ENCODE assay signal across 26 cellular contexts in the genomic region with DNA sequence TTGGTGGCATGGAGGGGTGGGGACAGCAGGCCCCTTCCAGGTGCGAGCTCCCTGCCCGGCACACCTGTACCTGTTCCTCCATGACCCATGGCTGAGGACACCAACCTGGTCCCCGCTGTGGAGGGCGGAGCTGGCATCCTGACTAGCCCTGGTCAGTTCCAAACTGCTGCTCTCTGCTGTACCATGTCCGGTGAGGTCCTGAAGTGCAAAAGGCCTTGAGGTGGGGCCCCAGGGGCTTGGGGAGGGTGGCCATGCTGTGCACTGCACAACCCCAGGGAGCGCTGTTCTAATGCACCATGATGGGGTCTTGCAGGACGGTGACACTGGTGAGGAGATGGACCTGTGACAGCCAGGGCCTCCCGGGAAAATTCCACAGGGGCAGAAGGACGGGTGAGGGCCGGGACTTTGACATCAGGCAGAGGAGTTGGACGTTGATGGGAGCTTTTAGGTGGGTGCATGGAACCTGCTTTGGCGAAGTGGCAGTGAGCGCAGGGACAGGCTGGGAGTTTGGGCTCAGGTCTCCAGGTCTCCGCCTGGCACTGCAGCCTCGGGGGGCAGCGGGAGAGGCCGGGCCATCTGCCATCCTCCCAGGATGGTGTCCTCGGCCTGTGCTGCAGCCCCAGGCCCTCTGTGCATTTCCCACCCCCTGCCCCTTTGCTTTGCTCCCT. TPM values are rescaled to one million over a fixed set of nuclear protein-coding genes. Genes with fewer than 3 reads are reported as not detected.
DNase-seq lines count a peak whose midpoint lies in the region; ATAC-seq and TF ChIP-seq lines count a peak whose summit lies in the region.
"Had no signal": no experiment of that assay in that cellular context is flagged by ENCODE, and none has a peak within 500 bp of the region (broad histone marks: within the 10 kb centered on the region; RNA-seq: fewer than 3 reads in every experiment).

No MANE protein-coding gene starts in this region.

- no TSS peak for BruUV-seq in OCI-LY7 (replicated peaks; lab: Mats Ljungman, UMichigan)

- intact Hi-C loops in OCI-LY7 (cut with micrococcal nuclease; ENCODE audit: unreplicated experiment) = no loop called here

- H3K9me2 ChIP-seq in OCI-LY7 (ENCODE audit: insufficient read depth, low read length) = no peaks in the 10 kb centered on the region

- no peaks in the 10 kb centered on the region for H3K36me3 Mint-ChIP-seq in activated naive CD8-positive, alpha-beta T cell treated with anti-CD3 and anti-CD28 coated beads, Interleukin-2, amount 10 ng/mL, durations not matched to agents 7 days and 5 days
- no peaks in the 10 kb centered on the region for H3K36me3 Mint-ChIP-seq in activated naive CD8-positive, alpha-beta T cell treated with anti-CD3 and anti-CD28 coated beads, Interleukin-2, amount 50 U/mL, for 24 hours (ENCODE audit: low read depth)
- H3K36me3 Mint-ChIP-seq in chondrocyte (ENCODE audit: low read depth) (peaks cover 6% of the 10 kb centered on the region), mesothelial cell of epicardium (peaks cover 3% of the 10 kb centered on the region)
- H3K36me3 Mint-ChIP-seq: CD8-positive, alpha-beta memory T cell; stimulated activated memory B cell treated with anti-CD40 and anti-IgM and Interleukin-4, amounts not matched to agents 10 μg/mL and 1 μg/mL and 100 μg/mL, for 72 hours had no signal

- peak overlapping the region; percentile 31 for H3K27ac ChIP-seq in stomach smooth muscle (ENCODE audit: low read length)
- no peak overlapping the region for H3K27ac ChIP-seq in OCI-LY7 (ENCODE audit: low read depth, low read length, poor library complexity, severe bottlenecking)
- H3K27ac ChIP-seq: parathyroid adenoma, SJCRH30 had no signal

- H4K20me1 ChIP-seq in OCI-LY7 (ENCODE audit: insufficient read depth, low read length) = no peaks in the 10 kb centered on the region

- no peaks in the 10 kb centered on the region for H3K79me2 ChIP-seq in OCI-LY7 (ENCODE audit: insufficient read depth, low read depth, low read length)

- no peak overlapping the region for H3K9ac ChIP-seq in stomach smooth muscle (ENCODE audit: low read length in 2 of 2)
- H3K9ac ChIP-seq: parathyroid adenoma had no signal

- H3K36me3 ChIP-seq in stomach smooth muscle (ENCODE audit: control insufficient read depth in 2 of 2, insufficient read depth in 2 of 2, low read length in 2 of 2) (peaks cover 3 to 6% of the 10 kb centered on the region in 2 donors), OCI-LY7 (ENCODE audit: insufficient read depth, low read length) (no peaks in the 10 kb centered on the region)
- H3K36me3 ChIP-seq: SJCRH30 had no signal

- H3K4me1 Mint-ChIP-seq in activated naive CD8-positive, alpha-beta T cell treated with anti-CD3 and anti-CD28 coated beads, Interleukin-2, amount 10 ng/mL, durations not matched to agents 7 days and 5 days = no peaks in the 10 kb centered on the region
- no peaks in the 10 kb centered on the region for H3K4me1 Mint-ChIP-seq in activated naive CD8-positive, alpha-beta T cell treated with anti-CD3 and anti-CD28 coated beads, Interleukin-2, amount 50 U/mL, for 24 hours
- H3K4me1 Mint-ChIP-seq in chondrocyte (ENCODE audit: low read depth) = peaks cover 36% of the 10 kb centered on the region
- peaks cover 35% of the 10 kb centered on the region for H3K4me1 Mint-ChIP-seq in mesothelial cell of epicardium
- H3K4me1 Mint-ChIP-seq in stimulated activated naive CD8-positive, alpha-beta T cell treated with anti-CD3 and anti-CD28 coated beads, Interleukin-15, amount 100 ng/mL, for 72 hours = no peaks in the 10 kb centered on the region
- H3K4me1 Mint-ChIP-seq: activated B cell treated with CpG ODN at 0.5 μM for 24 hours; CD8-positive, alpha-beta memory T cell; stimulated activated memory B cell treated with anti-CD40 and anti-IgM and Interleukin-4, amounts not matched to agents 10 μg/mL and 1 μg/mL and 100 μg/mL, for 72 hours had no signal

- H2AFZ ChIP-seq in OCI-LY7 (ENCODE audit: low read length) = no peak overlapping the region
- H2AFZ ChIP-seq: parathyroid adenoma had no signal

- no peaks in the 10 kb centered on the region for H3K27me3 Mint-ChIP-seq in activated naive CD8-positive, alpha-beta T cell treated with anti-CD3 and anti-CD28 coated beads, Interleukin-2, amount 10 ng/mL, durations not matched to agents 7 days and 5 days
- H3K27me3 Mint-ChIP-seq in activated naive CD8-positive, alpha-beta T cell treated with anti-CD3 and anti-CD28 coated beads, Interleukin-2, amount 50 U/mL, for 24 hours = no peaks in the 10 kb centered on the region
- H3K27me3 Mint-ChIP-seq in chondrocyte (ENCODE audit: low read depth) (no peaks in the 10 kb centered on the region), mesothelial cell of epicardium (ENCODE audit: low read depth) (no peaks in the 10 kb centered on the region)
- H3K27me3 Mint-ChIP-seq in stimulated activated naive CD8-positive, alpha-beta T cell treated with anti-CD3 and anti-CD28 coated beads, Interleukin-15, amount 100 ng/mL, for 72 hours = no peaks in the 10 kb centered on the region
- H3K27me3 Mint-ChIP-seq: activated B cell treated with CpG ODN at 0.5 μM for 24 hours; effector memory CD8-positive, alpha-beta T cell had no signal

- H3K4me1 ChIP-seq in stomach smooth muscle (ENCODE audit: control insufficient read depth, insufficient read depth, low read length) (peaks cover 58% of the 10 kb centered on the region), OCI-LY7 (ENCODE audit: insufficient read depth, low read length, poor library complexity, severe bottlenecking) (no peaks in the 10 kb centered on the region)
- H3K4me1 ChIP-seq: parathyroid adenoma had no signal

- CTCF ChIA-PET in OCI-LY7 (lab: Charles Lee; ENCODE audit: unreplicated experiment) = no interaction called here

- no peak overlapping the region for H3K4me2 ChIP-seq in OCI-LY7 (ENCODE audit: low read length)

- H3K9me3 ChIP-seq in stomach smooth muscle (ENCODE audit: control insufficient read depth in 2 of 2, low read length in 2 of 2) = no peaks in the 10 kb centered on the region
- H3K9me3 ChIP-seq in OCI-LY7 (ENCODE audit: low read length) = no peaks in the 10 kb centered on the region
- H3K9me3 ChIP-seq: SJCRH30 had no signal

- POLR2A ChIA-PET in activated naive CD8-positive, alpha-beta T cell treated with anti-CD3 and anti-CD28 coated beads, Interleukin-2, amount 10 ng/mL, durations not matched to agents 7 days and 5 days (lab: Charles Lee) = no interaction called here
- POLR2A ChIA-PET in OCI-LY7 (lab: Charles Lee) = no interaction called here

- H3K27ac Mint-ChIP-seq in activated naive CD8-positive, alpha-beta T cell treated with anti-CD3 and anti-CD28 coated beads, Interleukin-2, amount 10 ng/mL, durations not matched to agents 7 days and 5 days = no peak overlapping the region
- no peak overlapping the region for H3K27ac Mint-ChIP-seq in activated naive CD8-positive, alpha-beta T cell treated with anti-CD3 and anti-CD28 coated beads, Interleukin-2, amount 50 U/mL, for 24 hours
- H3K27ac Mint-ChIP-seq in chondrocyte (ENCODE audit: unreplicated experiment) (peak overlapping the region; percentile 75), mesothelial cell of epicardium (peak overlapping the region; percentile 64)
- H3K27ac Mint-ChIP-seq in stimulated activated naive CD8-positive, alpha-beta T cell treated with anti-CD3 and anti-CD28 coated beads, Interleukin-15, amount 100 ng/mL, for 72 hours = no peak overlapping the region
- H3K27ac Mint-ChIP-seq: activated B cell treated with CpG ODN at 0.5 μM for 24 hours; CD8-positive, alpha-beta memory T cell; effector memory CD8-positive, alpha-beta T cell; stimulated activated memory B cell treated with anti-CD40 and anti-IgM and Interleukin-4, amounts not matched to agents 10 μg/mL and 1 μg/mL and 100 μg/mL, for 72 hours had no signal

- no peak overlapping the region for H3K4me3 Mint-ChIP-seq in activated naive CD8-positive, alpha-beta T cell treated with anti-CD3 and anti-CD28 coated beads, Interleukin-2, amount 10 ng/mL, durations not matched to agents 7 days and 5 days
- H3K4me3 Mint-ChIP-seq in activated naive CD8-positive, alpha-beta T cell treated with anti-CD3 and anti-CD28 coated beads, Interleukin-2, amount 50 U/mL, for 24 hours = no peak overlapping the region
- H3K4me3 Mint-ChIP-seq in chondrocyte (ENCODE audit: unreplicated experiment) (peak overlapping the region; percentile 19), mesothelial cell of epicardium (no peak overlapping the region)
- H3K4me3 Mint-ChIP-seq in stimulated activated naive CD8-positive, alpha-beta T cell treated with anti-CD3 and anti-CD28 coated beads, Interleukin-15, amount 100 ng/mL, for 72 hours = no peak overlapping the region
- H3K4me3 Mint-ChIP-seq: activated B cell treated with CpG ODN at 0.5 μM for 24 hours; CD8-positive, alpha-beta memory T cell; effector memory CD8-positive, alpha-beta T cell; nephron; stimulated activated memory B cell treated with anti-CD40 and anti-IgM and Interleukin-4, amounts not matched to agents 10 μg/mL and 1 μg/mL and 100 μg/mL, for 72 hours had no signal

- TF ChIP-seq CTCF in chondrocyte (IDR thresholded peaks at IDR 0.05) = no peak
- TF ChIP-seq CTCF in mesothelial cell of epicardium (IDR thresholded peaks at IDR 0.05; ENCODE audit: unreplicated experiment) = no peak
- no peak for TF ChIP-seq CTCF in OCI-LY7 (conservative IDR thresholded peaks at IDR 0.05; ENCODE audit: low read length)

- DNase-seq in activated naive CD8-positive, alpha-beta T cell treated with anti-CD3 and anti-CD28 coated beads, Interleukin-2, amount 10 ng/mL, durations not matched to agents 7 days and 5 days = peak; percentile 15
- no peak for DNase-seq in activated naive CD8-positive, alpha-beta T cell treated with anti-CD3 and anti-CD28 coated beads, Interleukin-2, amount 50 U/mL, for 24 hours
- peak; percentile 84 for DNase-seq in chondrocyte (ENCODE audit: low spot score)
- no peak for DNase-seq in mesothelial cell of epicardium (ENCODE audit: low spot score in 2 of 2, unreplicated experiment in 2 of 2)
- DNase-seq in stimulated activated naive CD8-positive, alpha-beta T cell treated with anti-CD3 and anti-CD28 coated beads, Interleukin-15, amount 100 ng/mL, for 72 hours = no peak
- DNase-seq in stimulated activated CD4-positive, alpha-beta T cell treated with anti-CD3 and anti-CD28 coated beads, Interleukin-4, amount 100 ng/mL, for 1 hour = no peak
- DNase-seq in OCI-LY7 (ENCODE audit: low spot score) = no peak
- DNase-seq: activated B cell treated with CpG ODN at 0.5 μM for 24 hours; activated CD4-positive, alpha-beta T cell treated with anti-CD3 and anti-CD28 coated beads, Interleukin-2, amount 50 U/mL, for 48 hours; activated naive CD4-positive, alpha-beta T cell treated with Interleukin-2 at 50 U/mL for 16 hours; amygdala; CD8-positive, alpha-beta memory T cell; cortex of kidney; effector memory CD8-positive, alpha-beta T cell; hypothalamus; NCI-H1092 treated with DMSO at 0.1 percent for 48 hours; NCI-H1930; NCI-H524; SJCRH30; stimulated activated CD4-positive, alpha-beta T cell treated with anti-CD3 and anti-CD28 coated beads, Interleukin-4, amount 100 ng/mL, for 4 hours had no signal

- no peaks in the 10 kb centered on the region for H3K27me3 ChIP-seq in stomach smooth muscle (ENCODE audit: control insufficient read depth in 1 of 2, insufficient read depth in 2 of 2, low read length in 2 of 2)
- H3K27me3 ChIP-seq: SJCRH30 had no signal

- H3K4me3 ChIP-seq in stomach smooth muscle (ENCODE audit: low read length in 2 of 2) (no peak overlapping the region), OCI-LY7 (ENCODE audit: low read depth, low read length, poor library complexity, severe bottlenecking) (no peak overlapping the region)
- H3K4me3 ChIP-seq: SJCRH30 had no signal

- no peaks in the 10 kb centered on the region for H3K9me3 Mint-ChIP-seq in activated naive CD8-positive, alpha-beta T cell treated with anti-CD3 and anti-CD28 coated beads, Interleukin-2, amount 10 ng/mL, durations not matched to agents 7 days and 5 days
- peaks cover 2% of the 10 kb centered on the region for H3K9me3 Mint-ChIP-seq in activated naive CD8-positive, alpha-beta T cell treated with anti-CD3 and anti-CD28 coated beads, Interleukin-2, amount 50 U/mL, for 24 hours
- peaks cover 2% of the 10 kb centered on the region for H3K9me3 Mint-ChIP-seq in chondrocyte (ENCODE audit: low read depth)
- H3K9me3 Mint-ChIP-seq in mesothelial cell of epicardium = peaks cover under 1% of the 10 kb centered on the region
- H3K9me3 Mint-ChIP-seq in stimulated activated naive CD8-positive, alpha-beta T cell treated with anti-CD3 and anti-CD28 coated beads, Interleukin-15, amount 100 ng/mL, for 72 hours = peaks cover 0 to 9% of the 10 kb centered on the region in 2 donors
- H3K9me3 Mint-ChIP-seq: activated B cell treated with CpG ODN at 0.5 μM for 24 hours; effector memory CD8-positive, alpha-beta T cell had no signal

- no peak for ATAC-seq in activated naive CD8-positive, alpha-beta T cell treated with anti-CD3 and anti-CD28 coated beads, Interleukin-2, amount 10 ng/mL, durations not matched to agents 7 days and 5 days (ENCODE audit: low read depth)
- ATAC-seq in activated naive CD8-positive, alpha-beta T cell treated with anti-CD3 and anti-CD28 coated beads, Interleukin-2, amount 50 U/mL, for 24 hours = no peak
- ATAC-seq in stimulated activated naive CD8-positive, alpha-beta T cell treated with anti-CD3 and anti-CD28 coated beads, Interleukin-15, amount 100 ng/mL, for 72 hours = no peak
- ATAC-seq: effector memory CD8-positive, alpha-beta T cell; esophagus mucosa; Panc1; stimulated activated memory B cell treated with anti-CD40 and anti-IgM and Interleukin-4, amounts not matched to agents 10 μg/mL and 1 μg/mL and 100 μg/mL, for 72 hours had no signal

RNA-seq across cellular contexts. Expression of gene COL5A1, which starts 38.9 kb away (rescaled TPM):
- under 1 TPM; 0.71 to 0.86 TPM for total RNA-seq in activated naive CD8-positive, alpha-beta T cell treated with anti-CD3 and anti-CD28 coated beads, Interleukin-2, amount 10 ng/mL, durations not matched to agents 7 days and 5 days
- total RNA-seq in chondrocyte (2,235 to 2,410 TPM (median 2,315 TPM) in 3 replicates), mesothelial cell of epicardium (549 to 605 TPM (median 596 TPM) in 3 replicates), OCI-LY7 (2022) (15.9 and 28.6 TPM in 2 replicates)
- 10.2 and 12.2 TPM in 2 replicates for total RNA-seq in OCI-LY7 (2014; rRNA removed; shearing (Covaris generic))

Comparison
In these comparisons a context has a peak if more than half of its experiments do, and no peak if none do; other contexts are left out.
1. DNase-seq: peak in activated naive CD8-positive, alpha-beta T cell treated with anti-CD3 and anti-CD28 coated beads, Interleukin-2, amount 10 ng/mL, durations not matched to agents 7 days and 5 days (single experiment) and chondrocyte (single experiment); none in activated naive CD8-positive, alpha-beta T cell treated with anti-CD3 and anti-CD28 coated beads, Interleukin-2, amount 50 U/mL, for 24 hours (single experiment), mesothelial cell of epicardium (0 of 2), stimulated activated naive CD8-positive, alpha-beta T cell treated with anti-CD3 and anti-CD28 coated beads, Interleukin-15, amount 100 ng/mL, for 72 hours (0 of 2), stimulated activated CD4-positive, alpha-beta T cell treated with anti-CD3 and anti-CD28 coated beads, Interleukin-4, amount 100 ng/mL, for 1 hour (single experiment) and OCI-LY7 (single experiment).
2. H3K27ac Mint-ChIP-seq: peak in chondrocyte (single experiment) and mesothelial cell of epicardium (single experiment); none in activated naive CD8-positive, alpha-beta T cell treated with anti-CD3 and anti-CD28 coated beads, Interleukin-2, amount 10 ng/mL, durations not matched to agents 7 days and 5 days (single experiment), activated naive CD8-positive, alpha-beta T cell treated with anti-CD3 and anti-CD28 coated beads, Interleukin-2, amount 50 U/mL, for 24 hours (single experiment) and stimulated activated naive CD8-positive, alpha-beta T cell treated with anti-CD3 and anti-CD28 coated beads, Interleukin-15, amount 100 ng/mL, for 72 hours (0 of 2).
3. RNA of gene COL5A1, which starts 38.9 kb away (total RNA-seq): 2,235 to 2,410 TPM in chondrocyte and 549 to 605 TPM in mesothelial cell of epicardium; 10.2 to 28.6 TPM in OCI-LY7 and 0.71 to 0.86 TPM in activated naive CD8-positive, alpha-beta T cell treated with anti-CD3 and anti-CD28 coated beads, Interleukin-2, amount 10 ng/mL, durations not matched to agents 7 days and 5 days; every median in the first group is over 10 times any median in the second.